ENCODE assay signal across 21 cellular contexts in the genomic region with DNA sequence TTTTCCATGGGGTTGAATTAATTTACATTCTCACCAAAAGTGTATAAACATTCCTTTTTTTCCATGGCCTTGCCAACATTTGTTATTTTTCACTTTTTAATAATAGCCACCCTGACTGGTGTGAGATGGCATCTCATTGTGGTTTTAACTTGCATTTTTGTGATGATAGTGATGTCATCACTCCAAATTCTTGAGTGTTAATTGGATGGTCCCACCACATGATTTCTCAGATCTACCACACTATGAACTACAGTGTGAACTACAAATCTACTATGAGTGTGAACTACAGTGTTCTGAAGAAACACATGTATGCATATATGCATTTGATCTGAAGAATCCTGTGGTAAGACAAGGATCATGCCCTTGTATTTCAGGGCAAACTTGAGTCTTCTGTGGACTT.
DNase-seq lines count a peak whose midpoint lies in the region; ATAC-seq, FAIRE-seq and TF ChIP-seq lines count a peak whose summit lies in the region.
"Had no signal": no experiment of that assay in that cellular context is flagged by ENCODE, and none has a peak within 500 bp of the region (broad histone marks: within the 10 kb centered on the region; RNA-seq: fewer than 3 reads in every experiment).

No MANE protein-coding gene starts in this region.

- H3K14ac ChIP-seq in IMR-90 (replicated peaks; ENCODE audit: low read depth, low read length), result no peak overlapping the region

- H2BK120ac ChIP-seq in IMR-90 (ENCODE audit: low read depth, low read length), result no peak overlapping the region

- no peak overlapping the region for H4K91ac ChIP-seq in IMR-90 (ENCODE audit: insufficient read depth, low read depth, low read length)

- H3K4me3 ChIP-seq in IMR-90 (ENCODE audit: insufficient read depth, low read depth, low read length) (no peak overlapping the region), astrocyte of the cerebellum (ENCODE audit: low read depth, low read length) (no peak overlapping the region)
- H3K4me3 ChIP-seq: GM23248, HAP-1, SJSA1 had no signal

- H3K27me3 ChIP-seq in IMR-90 (ENCODE audit: control insufficient read depth, insufficient read depth, low read length), result no peaks in the 10 kb centered on the region
- H3K27me3 ChIP-seq: SJSA1 had no signal

- intact Hi-C loops in IMR-90 (cut with micrococcal nuclease), result no loop called here

- H3K9ac ChIP-seq in IMR-90 (ENCODE audit: low read depth, low read length), result no peak overlapping the region
- H3K9ac ChIP-seq: GM23248, KMS-11 had no signal

- H4K20me1 ChIP-seq in IMR-90 (ENCODE audit: insufficient read depth, low read length), result no peaks in the 10 kb centered on the region

- no peak overlapping the region for H3K27ac ChIP-seq in IMR-90 (ENCODE audit: insufficient read depth, low read length)
- H3K27ac ChIP-seq: C4-2B, GM23248, KMS-11, SJSA1 had no signal

- no peak overlapping the region for H2BK5ac ChIP-seq in IMR-90 (ENCODE audit: low read depth, low read length, poor library complexity, severe bottlenecking)

- no peak overlapping the region for H2BK15ac ChIP-seq in IMR-90 (ENCODE audit: low read depth, low read length)

- H3K36me3 ChIP-seq in IMR-90 (ENCODE audit: control insufficient read depth, insufficient read depth, low read length), result no peaks in the 10 kb centered on the region
- H3K36me3 ChIP-seq: HAP-1, SJSA1 had no signal

- CTCF ChIA-PET in IMR-90 (lab: Yijun Ruan, JAX), result no interaction called here

- H2AK5ac ChIP-seq in IMR-90 (ENCODE audit: low read depth, low read length), result no peak overlapping the region

- H3K56ac ChIP-seq in IMR-90 (ENCODE audit: extremely low read depth, insufficient read depth, low read length), result no peak overlapping the region

- in situ Hi-C loops in IMR-90 (cut with MboI; ENCODE audit: low sequenced_read_pairs) (no loop called here), astrocyte of the cerebellum (cut with HindIII; ENCODE audit: low sequenced_read_pairs) (no loop called here)

- TF ChIP-seq CTCF in IMR-90 (conservative IDR thresholded peaks at IDR 0.05; ENCODE audit: low read depth, low read length), result no peak
- no peak for TF ChIP-seq CTCF in astrocyte of the cerebellum (IDR thresholded peaks at IDR 0.05; ENCODE audit: low read depth, low read length, missing control alignments)

- no peak for TF ChIP-seq RAD21 in IMR-90 (IDR thresholded peaks at IDR 0.05; ENCODE audit: low read length)

- H3K18ac ChIP-seq in IMR-90 (ENCODE audit: low read depth, low read length), result no peak overlapping the region

- ATAC-seq in IMR-90 (ENCODE audit: low read depth), result no peak
- ATAC-seq in GM18502 (IDR thresholded peaks at IDR 0.05; ENCODE audit: poor library complexity, unreplicated experiment), result no peak
- no peak for ATAC-seq in HG02970 (IDR thresholded peaks at IDR 0.05; ENCODE audit: low FRiP score, unreplicated experiment)
- no peak for ATAC-seq in HG03139 (IDR thresholded peaks at IDR 0.05; ENCODE audit: unreplicated experiment)
- ATAC-seq: Panc1 had no signal

- no peak overlapping the region for H3K4ac ChIP-seq in IMR-90 (ENCODE audit: low read depth, low read length)

- POLR2A ChIA-PET in IMR-90 (lab: Charles Lee; ENCODE audit: unreplicated experiment), result no interaction called here

- H3K79me1 ChIP-seq in IMR-90 (ENCODE audit: low read depth in 1 of 2, low read length in 2 of 2), result no peaks in the 10 kb centered on the region

- H4K5ac ChIP-seq in IMR-90 (ENCODE audit: low read depth, low read length), result no peak overlapping the region

- H3K23ac ChIP-seq in IMR-90 (ENCODE audit: low read depth, low read length), result no peak overlapping the region

- no peak overlapping the region for H2BK20ac ChIP-seq in IMR-90 (ENCODE audit: low read depth, low read length)

- H2AFZ ChIP-seq in IMR-90 (replicated peaks; ENCODE audit: low read length, poor library complexity), result no peak overlapping the region
- H2AFZ ChIP-seq: GM23248 had no signal

- H3K9me1 ChIP-seq in IMR-90 (ENCODE audit: insufficient read depth, low read length), result no peaks in the 10 kb centered on the region

- FAIRE-seq in HTR-8/SVneo (lab: Jason Lieb, UNC), result no peak
- FAIRE-seq: D721Med had no signal

- H4K8ac ChIP-seq in IMR-90 (ENCODE audit: low read depth in 2 of 2, low read length in 2 of 2), result no peak overlapping the region

- DNase-seq in Daoy (ENCODE audit: low read depth), result peak; percentile 1
- no peak for DNase-seq in IMR-90
- DNase-seq in astrocyte of the cerebellum (ENCODE audit: low read depth), result peak; percentile 4
- DNase-seq in iris pigment epithelial cell (ENCODE audit: low read depth), result peak; percentile 51
- DNase-seq in HTR-8/SVneo (ENCODE audit: insufficient read length, low spot score), result no peak
- DNase-seq: AML-193, GM23248, NCI-H1048, NCI-H1436, NCI-H2029 treated with DMSO at 0.1 percent for 48 hours, NCI-H2171 treated with DMSO at 0.1 percent for 48 hours, SW 1271 had no signal

- H2AK9ac ChIP-seq in IMR-90 (replicated peaks; ENCODE audit: low read depth, low read length, poor library complexity), result no peak overlapping the region

- dilution Hi-C loops in IMR-90 (cut with HindIII; ENCODE audit: low sequenced_read_pairs, unreplicated experiment), result no loop called here

- H3K4me2 ChIP-seq in IMR-90 (ENCODE audit: low read depth, low read length), result no peak overlapping the region
- H3K4me2 ChIP-seq: KMS-11 had no signal

- H3K4me1 ChIP-seq in IMR-90 (ENCODE audit: control insufficient read depth, insufficient read depth, low read length), result no peaks in the 10 kb centered on the region
- H3K4me1 ChIP-seq: HAP-1, SJSA1 had no signal

- TF ChIP-seq POLR2A in IMR-90 (IDR thresholded peaks at IDR 0.05; ENCODE audit: low read depth, low read length), result no peak

- no peaks in the 10 kb centered on the region for H3K9me3 ChIP-seq in IMR-90 (ENCODE audit: control insufficient read depth, insufficient read depth, low read length)
- H3K9me3 ChIP-seq: HAP-1, SJSA1 had no signal

- BruUV-seq in IMR-90 (replicated peaks; lab: Mats Ljungman, UMichigan), result no TSS peak

TF ChIP-seq in IMR-90, 13 proteins besides CTCF, POLR2A, EP300 and RAD21:
- TF ChIP-seq MAFK (IDR thresholded peaks at IDR 0.05; ENCODE audit: low read depth, low read length) (no peak), NFE2L2 (IDR thresholded peaks at IDR 0.05; ENCODE audit: low read depth, low read length) (no peak), RFX5 (IDR thresholded peaks at IDR 0.05; ENCODE audit: low read depth, low read length) (no peak), FOS (IDR thresholded peaks at IDR 0.05; ENCODE audit: low read depth, low read length) (no peak), MAZ (IDR thresholded peaks at IDR 0.05; ENCODE audit: borderline replicate concordance, low read depth, low read length) (no peak), USF2 (IDR thresholded peaks at IDR 0.05; ENCODE audit: low read depth, low read length) (0 out of 2 replicates have a peak, but pooled peaks have one; percentile 13), SMC3 (IDR thresholded peaks at IDR 0.05; ENCODE audit: low read depth, low read length) (no peak)
- TF ChIP-seq, protein P1, sequence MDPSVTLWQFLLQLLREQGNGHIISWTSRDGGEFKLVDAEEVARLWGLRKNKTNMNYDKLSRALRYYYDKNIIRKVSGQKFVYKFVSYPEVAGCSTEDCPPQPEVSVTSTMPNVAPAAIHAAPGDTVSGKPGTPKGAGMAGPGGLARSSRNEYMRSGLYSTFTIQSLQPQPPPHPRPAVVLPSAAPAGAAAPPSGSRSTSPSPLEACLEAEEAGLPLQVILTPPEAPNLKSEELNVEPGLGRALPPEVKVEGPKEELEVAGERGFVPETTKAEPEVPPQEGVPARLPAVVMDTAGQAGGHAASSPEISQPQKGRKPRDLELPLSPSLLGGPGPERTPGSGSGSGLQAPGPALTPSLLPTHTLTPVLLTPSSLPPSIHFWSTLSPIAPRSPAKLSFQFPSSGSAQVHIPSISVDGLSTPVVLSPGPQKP (IDR thresholded peaks at IDR 0.05; ENCODE audit: borderline replicate concordance, low read depth, low read length), result no peak

Comparison
In these comparisons a context has a peak if more than half of its experiments do, and no peak if none do; other contexts are left out.
1. DNase-seq: peak in Daoy (single experiment), astrocyte of the cerebellum (single experiment) and iris pigment epithelial cell (single experiment); none in IMR-90 (single experiment) and HTR-8/SVneo (single experiment).